13 cellular contexts compared by ENCODE assay signal in genomic region chr5:177376107-177376506, GRCh38. TPM values are rescaled to one million over a fixed set of nuclear protein-coding genes. Genes with fewer than 3 reads are reported as not detected.
"Had no signal": no experiment of that assay in that cellular context is flagged by ENCODE, and none has a peak within 500 bp of the region (broad histone marks: within the 10 kb centered on the region; RNA-seq: fewer than 3 reads in every experiment).

No MANE protein-coding gene starts in this region.

- H3K4me3 ChIP-seq: lung, tibial nerve had no signal

- H3K9me3 ChIP-seq: tibial nerve had no signal

- ATAC-seq: activated CD4-positive, CD25-positive, alpha-beta regulatory T cell treated with anti-CD3 and anti-CD28 coated beads, Interleukin-2, amount 50 U/mL, for 24 hours; esophagus mucosa; natural killer cell treated with Interleukin-12 subunit alpha and Interleukin-12 subunit beta and Interleukin-15 and Interleukin-18, amount 100 ng/mL, for 72 hours had no signal

- H3K27ac ChIP-seq: tibial nerve had no signal

- H3K36me3 Mint-ChIP-seq: natural killer cell treated with Interleukin-12 subunit alpha and Interleukin-12 subunit beta and Interleukin-15 and Interleukin-18, amount 100 ng/mL, for 72 hours had no signal

- H3K27ac Mint-ChIP-seq: brain; endodermal cell; natural killer cell treated with Interleukin-12 subunit alpha and Interleukin-12 subunit beta and Interleukin-15 and Interleukin-18, amount 100 ng/mL, for 72 hours had no signal

- H3K36me3 ChIP-seq: tibial nerve had no signal

- H3K4me3 Mint-ChIP-seq: brain; endodermal cell; natural killer cell treated with Interleukin-12 subunit alpha and Interleukin-12 subunit beta and Interleukin-15 and Interleukin-18, amount 100 ng/mL, for 72 hours had no signal

- H3K27me3 Mint-ChIP-seq: natural killer cell treated with Interleukin-12 subunit alpha and Interleukin-12 subunit beta and Interleukin-15 and Interleukin-18, amount 100 ng/mL, for 72 hours had no signal

- DNase-seq: activated naive CD4-positive, alpha-beta T cell treated with Interleukin-2 at 50 U/mL for 16 hours; cerebellar nuclear complex; dermis blood vessel endothelial cell; endodermal cell; T-helper 2 cell had no signal

- H3K9me3 Mint-ChIP-seq: brain; endodermal cell; natural killer cell treated with Interleukin-12 subunit alpha and Interleukin-12 subunit beta and Interleukin-15 and Interleukin-18, amount 100 ng/mL, for 72 hours had no signal

RNA-seq across cellular contexts. Expression of gene SLC34A1, which starts 8.1 kb away (rescaled TPM):
- total RNA-seq: dermis blood vessel endothelial cell; endodermal cell; lung; natural killer cell treated with Interleukin-12 subunit alpha and Interleukin-12 subunit beta and Interleukin-15 and Interleukin-18, amount 100 ng/mL, for 72 hours; osteocyte; tibial nerve had no signal

RNA-seq across cellular contexts. Expression of gene PFN3, which starts 24.4 kb away (rescaled TPM):
- total RNA-seq: dermis blood vessel endothelial cell; endodermal cell; esophagus mucosa; lung; mononuclear cell; natural killer cell treated with Interleukin-12 subunit alpha and Interleukin-12 subunit beta and Interleukin-15 and Interleukin-18, amount 100 ng/mL, for 72 hours; osteocyte; tibial nerve had no signal
- polyA plus RNA-seq: lung had no signal
